31 cellular contexts compared by ENCODE assay signal in genomic region chr11:11113676-11114075, GRCh38.
"Had no signal": no experiment of that assay in that cellular context is flagged by ENCODE, and none has a peak within 500 bp of the region (broad histone marks: within the 10 kb centered on the region; RNA-seq: fewer than 3 reads in every experiment).

No MANE protein-coding gene starts in this region.

- H3K27me3 Mint-ChIP-seq: activated CD4-positive, alpha-beta T cell treated with anti-CD3 and anti-CD28 coated beads for 36 hours had no signal

- ATAC-seq: activated CD4-positive, alpha-beta T cell treated with anti-CD3 and anti-CD28 coated beads for 36 hours; activated CD4-positive, CD25-positive, alpha-beta regulatory T cell treated with anti-CD3 and anti-CD28 coated beads, Interleukin-2, amount 50 U/mL, for 24 hours; activated naive CD4-positive, alpha-beta T cell treated with anti-CD3 and anti-CD28 coated beads, Interleukin-2, amount 50 U/mL, for 72 hours; activated T-cell treated with anti-CD3 and anti-CD28 coated beads, Interleukin-2, amount 50 U/mL, for 4 hours; body of pancreas; Panc1 had no signal

- H3K4me3 Mint-ChIP-seq: activated CD4-positive, alpha-beta memory T cell treated with anti-CD3 and anti-CD28 coated beads for 36 hours; activated CD4-positive, alpha-beta T cell treated with anti-CD3 and anti-CD28 coated beads for 36 hours; activated naive CD4-positive, alpha-beta T cell treated with anti-CD3 and anti-CD28 coated beads for 36 hours; activated T-cell treated with anti-CD3 and anti-CD28 coated beads, Interleukin-2, amount 50 U/mL, for 4 hours; activated T-helper 1 cell treated with anti-CD3 and anti-CD28 coated beads, Interleukin-12 subunit alpha, Interleukin-12 subunit beta, Interleukin-2, Interleukin-4 antibody, amounts not matched to agents 30 ng/mL and 10 ng/mL and 1 ng/mL, durations not matched to agents 14 hours and 24 hours and 36 hours had no signal

- H3K9me3 Mint-ChIP-seq: activated T-helper 1 cell treated with anti-CD3 and anti-CD28 coated beads, Interleukin-12 subunit alpha, Interleukin-12 subunit beta, Interleukin-2, Interleukin-4 antibody, amounts not matched to agents 30 ng/mL and 10 ng/mL and 1 ng/mL, durations not matched to agents 14 hours and 24 hours and 36 hours had no signal

- H3K4me3 ChIP-seq: adrenal gland, body of pancreas, breast epithelium, coronary artery, SJCRH30, SK-N-MC had no signal

- DNase-seq: activated CD4-positive, alpha-beta memory T cell treated with anti-CD3 and anti-CD28 coated beads for 36 hours; activated CD4-positive, alpha-beta T cell treated with anti-CD3 and anti-CD28 coated beads for 36 hours; activated CD4-positive, alpha-beta T cell treated with anti-CD3 and anti-CD28 coated beads, Interleukin-2, amount 50 U/mL, for 1 hour; activated CD8-positive, alpha-beta memory T cell treated with anti-CD3 and anti-CD28 coated beads, Interleukin-2, amount 50 U/mL, for 4 hours; activated gamma-delta T cell treated with Interleukin-2 at 50 U/mL for 16 hours; activated naive CD4-positive, alpha-beta T cell treated with anti-CD3 and anti-CD28 coated beads for 36 hours; activated T-cell treated with anti-CD3 and anti-CD28 coated beads for 4 hours; activated T-cell treated with anti-CD3 and anti-CD28 coated beads, Interleukin-2, amount 50 U/mL, for 4 hours; adrenal gland; body of pancreas; NCI-H1092 treated with DMSO at 0.1 percent for 48 hours; NCI-H1417; NCI-H146; NCI-H187; NCI-H2029 treated with DMSO at 0.1 percent for 48 hours; NCI-H2107; NCI-H2171; NCI-H510A; NCI-H526; NCI-H748 treated with DMSO at 0.1 percent for 48 hours; NK-92 treated with Interleukin-12 subunit alpha and Interleukin-12 subunit beta, amount 100 ng/mL, for 24 hours; SHP77; SJCRH30; T1000 had no signal

- H3K27ac Mint-ChIP-seq: activated CD4-positive, alpha-beta memory T cell treated with anti-CD3 and anti-CD28 coated beads for 36 hours; activated CD4-positive, alpha-beta T cell treated with anti-CD3 and anti-CD28 coated beads for 36 hours; activated naive CD4-positive, alpha-beta T cell treated with anti-CD3 and anti-CD28 coated beads for 36 hours; activated naive CD4-positive, alpha-beta T cell treated with anti-CD3 and anti-CD28 coated beads, Interleukin-2, amount 50 U/mL, for 72 hours; activated T-helper 1 cell treated with anti-CD3 and anti-CD28 coated beads, Interleukin-12 subunit alpha, Interleukin-12 subunit beta, Interleukin-2, Interleukin-4 antibody, amounts not matched to agents 30 ng/mL and 10 ng/mL and 1 ng/mL, durations not matched to agents 14 hours and 24 hours and 36 hours had no signal
